ENCODE assay signal across 1 cellular context in the genomic region with DNA sequence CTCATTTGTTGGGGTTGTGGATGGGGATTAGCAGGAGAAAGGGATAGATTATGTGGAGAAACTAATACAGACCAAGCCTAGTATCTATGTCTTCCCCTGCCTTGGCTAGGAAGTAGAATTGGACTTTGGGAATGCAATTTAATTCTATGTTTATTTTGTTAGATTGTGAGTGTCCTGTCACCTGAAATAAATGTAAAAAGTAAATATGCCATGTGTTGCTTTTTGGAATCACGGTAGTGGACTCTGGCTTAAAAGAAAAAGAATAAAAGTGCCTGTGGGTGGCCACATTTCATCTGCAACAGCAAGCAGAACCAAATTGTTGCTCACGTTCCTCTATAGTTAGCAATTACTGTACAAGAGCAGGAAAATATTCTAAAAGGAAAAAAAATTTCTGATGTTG.
TF ChIP-seq lines count a peak whose summit lies in the region.

No MANE protein-coding gene starts in this region.

TF ChIP-seq in SK-N-SH, 30 proteins besides CTCF, POLR2A, EP300 and RAD21 (continued from another document):
- TF ChIP-seq, protein P1, sequence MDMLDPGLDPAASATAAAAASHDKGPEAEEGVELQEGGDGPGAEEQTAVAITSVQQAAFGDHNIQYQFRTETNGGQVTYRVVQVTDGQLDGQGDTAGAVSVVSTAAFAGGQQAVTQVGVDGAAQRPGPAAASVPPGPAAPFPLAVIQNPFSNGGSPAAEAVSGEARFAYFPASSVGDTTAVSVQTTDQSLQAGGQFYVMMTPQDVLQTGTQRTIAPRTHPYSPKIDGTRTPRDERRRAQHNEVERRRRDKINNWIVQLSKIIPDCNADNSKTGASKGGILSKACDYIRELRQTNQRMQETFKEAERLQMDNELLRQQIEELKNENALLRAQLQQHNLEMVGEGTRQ (IDR thresholded peaks at IDR 0.05; ENCODE audit: borderline replicate concordance, low read depth, low read length), result no peak
- TF ChIP-seq FOXJ3 (CRISPR knock-in tag; IDR thresholded peaks at IDR 0.05) (no peak), RXRA (IDR thresholded peaks at IDR 0.05; ENCODE audit: borderline replicate concordance, low read depth) (no peak)
- TF ChIP-seq, protein P2, sequence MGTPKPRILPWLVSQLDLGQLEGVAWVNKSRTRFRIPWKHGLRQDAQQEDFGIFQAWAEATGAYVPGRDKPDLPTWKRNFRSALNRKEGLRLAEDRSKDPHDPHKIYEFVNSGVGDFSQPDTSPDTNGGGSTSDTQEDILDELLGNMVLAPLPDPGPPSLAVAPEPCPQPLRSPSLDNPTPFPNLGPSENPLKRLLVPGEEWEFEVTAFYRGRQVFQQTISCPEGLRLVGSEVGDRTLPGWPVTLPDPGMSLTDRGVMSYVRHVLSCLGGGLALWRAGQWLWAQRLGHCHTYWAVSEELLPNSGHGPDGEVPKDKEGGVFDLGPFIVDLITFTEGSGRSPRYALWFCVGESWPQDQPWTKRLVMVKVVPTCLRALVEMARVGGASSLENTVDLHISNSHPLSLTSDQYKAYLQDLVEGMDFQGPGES (IDR thresholded peaks at IDR 0.05; ENCODE audit: low read depth, low read length), result no peak
